In genomic region chr4:83195280-83195679, GRCh38 we compare ENCODE assay signal across 20 cellular contexts.
A peak's percentile ranks its signal among the peaks of the same experiment; 100 is the strongest.
DNase-seq lines count a peak whose midpoint lies in the region; FAIRE-seq and TF ChIP-seq lines count a peak whose summit lies in the region.
"Had no signal": no experiment of that assay in that cellular context is flagged by ENCODE, and none has a peak within 500 bp of the region (broad histone marks: within the 10 kb centered on the region; RNA-seq: fewer than 3 reads in every experiment).

No MANE protein-coding gene starts in this region.

- H3K4me3 ChIP-seq in OCI-LY3 (ENCODE audit: low read length) (no peak overlapping the region), H1 (ENCODE audit: extremely low read depth in 1 of 4, insufficient read depth in 2 of 4, low read depth in 3 of 4, low read length in 4 of 4) (no peak overlapping the region), trophoblast cell (ENCODE audit: low read depth, low read length) (no peak overlapping the region), adrenal gland (no peak overlapping the region), SJCRH30 (no peak overlapping the region)
- H3K4me3 ChIP-seq: BLaER1 treated with 17β-estradiol and CSF1 and Interleukin-3, amounts not matched to agents 10 nM and 100 nM; GM12878; HAP-1 had no signal

- H3K36me3 Mint-ChIP-seq in activated CD4-positive, alpha-beta T cell treated with anti-CD3 and anti-CD28 coated beads, Interleukin-2, amount 10 ng/mL, durations not matched to agents 7 days and 5 days (ENCODE audit: low read depth) = peaks cover 10% of the 10 kb centered on the region

- POLR2A ChIA-PET in activated CD4-positive, alpha-beta T cell treated with anti-CD3 and anti-CD28 coated beads, Interleukin-2, amount 10 ng/mL, durations not matched to agents 7 days and 5 days (lab: Charles Lee) = no interaction called here
- POLR2A ChIA-PET in H1 (lab: Charles Lee; ENCODE audit: partially characterized antibody) = no interaction called here

- H3K9me3 ChIP-seq in OCI-LY3 (ENCODE audit: insufficient read depth, low read length) = peaks cover 8% of the 10 kb centered on the region; the same call in 1 of the 2 replicates
- no peaks in the 10 kb centered on the region for H3K9me3 ChIP-seq in H1 (ENCODE audit: insufficient read depth in 2 of 2, low read depth in 1 of 2, low read length in 1 of 2)
- H3K9me3 ChIP-seq in trophoblast cell (ENCODE audit: insufficient read depth, low read depth, low read length) = peaks cover 1% of the 10 kb centered on the region
- no peaks in the 10 kb centered on the region for H3K9me3 ChIP-seq in adrenal gland (replicated peaks in 1 of 3)
- no peaks in the 10 kb centered on the region for H3K9me3 ChIP-seq in SJCRH30 (replicated peaks)
- H3K9me3 ChIP-seq: HAP-1 had no signal

- H4K91ac ChIP-seq in H1 (replicated peaks; ENCODE audit: insufficient read length, low read length) (no peak overlapping the region), trophoblast cell (ENCODE audit: low read depth, low read length) (peak overlapping the region; percentile 84)

- 88% methylated on average over 3 of the region's 3 CpGs; no CpG with 5 or more reads in 1 of the 2 experiments for WGBS in H1 (ENCODE audit: extremely low coverage in 1 of 2, insufficient coverage in 1 of 2, insufficient read length in 1 of 2, insufficient replicate concordance in 2 of 2, low coverage in 1 of 2, low lambda C conversion rate in 2 of 2, missing lambda C conversion rate in 1 of 2), 2 experiments
- WGBS in trophoblast cell (ENCODE audit: extremely low coverage, insufficient coverage, insufficient read length) = no CpG with 5 or more reads among the region's 3 CpGs
- WGBS in adrenal gland, 4 donors = 91 to 98% (median 97%) methylated on average over 3 of the region's 3 CpGs

- H3K23me2 ChIP-seq in H1 (ENCODE audit: low read depth, low read length) = no peaks in the 10 kb centered on the region

- H3K79me2 ChIP-seq in OCI-LY3 (ENCODE audit: low read length) (no peaks in the 10 kb centered on the region), H1 (ENCODE audit: control insufficient read depth in 1 of 2, insufficient read depth in 2 of 2, low read length in 2 of 2) (no peaks in the 10 kb centered on the region), trophoblast cell (ENCODE audit: control insufficient read depth, insufficient read depth, low read length, poor library complexity) (no peaks in the 10 kb centered on the region)

- peaks cover 16% of the 10 kb centered on the region for H3K4me1 Mint-ChIP-seq in activated CD4-positive, alpha-beta T cell treated with anti-CD3 and anti-CD28 coated beads, Interleukin-2, amount 10 ng/mL, durations not matched to agents 7 days and 5 days

- no peak overlapping the region for H4K12ac ChIP-seq in trophoblast cell (ENCODE audit: low read depth, low read length)

- H2BK15ac ChIP-seq in H1 (ENCODE audit: low read length) = no peak overlapping the region

- H2BK12ac ChIP-seq in H1 (ENCODE audit: low read depth, low read length) (no peak overlapping the region), trophoblast cell (ENCODE audit: low read length) (peak overlapping the region; percentile 74)

- H4K20me1 ChIP-seq in OCI-LY3 (ENCODE audit: insufficient read depth, low read length) (no peaks in the 10 kb centered on the region), H1 (replicated peaks in 1 of 2; ENCODE audit: control insufficient read depth in 1 of 2, insufficient read depth in 2 of 2, low read length in 2 of 2) (no peaks in the 10 kb centered on the region)
- H4K20me1 ChIP-seq: BLaER1 treated with 17β-estradiol and CSF1 and Interleukin-3, amounts not matched to agents 10 nM and 100 nM had no signal

- peak overlapping the region; percentile 25 for H3K27ac Mint-ChIP-seq in activated CD4-positive, alpha-beta T cell treated with anti-CD3 and anti-CD28 coated beads, Interleukin-2, amount 10 ng/mL, durations not matched to agents 7 days and 5 days
- H3K27ac Mint-ChIP-seq: CD8-positive, alpha-beta memory T cell had no signal

- H3K18ac ChIP-seq in H1 (ENCODE audit: extremely low read depth, low read length) (no peak overlapping the region), trophoblast cell (ENCODE audit: low read length) (no peak overlapping the region)

- TF ChIP-seq EP300 in H1 (IDR thresholded peaks at IDR 0.05; ENCODE audit: borderline replicate concordance in 1 of 2, low read depth in 2 of 2, low read length in 2 of 2) = no peak

- no peak for FAIRE-seq in H1 (lab: Jason Lieb, UNC)
- FAIRE-seq: GM12878, HepG2 had no signal

- H2BK120ac ChIP-seq in H1 (replicated peaks; ENCODE audit: low read depth, low read length) (no peak overlapping the region), trophoblast cell (ENCODE audit: insufficient read depth, low read length, poor library complexity) (peak overlapping the region; percentile 97)

- no peak overlapping the region for H2BK20ac ChIP-seq in H1 (ENCODE audit: low read length)

- H3K4me3 Mint-ChIP-seq in activated CD4-positive, alpha-beta T cell treated with anti-CD3 and anti-CD28 coated beads, Interleukin-2, amount 10 ng/mL, durations not matched to agents 7 days and 5 days = no peak overlapping the region
- H3K4me3 Mint-ChIP-seq: CD8-positive, alpha-beta memory T cell had no signal

- no peak overlapping the region for H3K56ac ChIP-seq in H1 (replicated peaks; ENCODE audit: insufficient read length, low read depth, low read length)

- no peak overlapping the region for H3K14ac ChIP-seq in H1 (ENCODE audit: insufficient read length)
- no peak overlapping the region for H3K14ac ChIP-seq in trophoblast cell (ENCODE audit: low read length)

- H3K4me1 ChIP-seq in OCI-LY3 (ENCODE audit: low read length) = peaks cover 67% of the 10 kb centered on the region
- peaks cover 0 to 5% (median 0%) of the 10 kb centered on the region in 4 experiments; a peak in 2 of 7 replicates for H3K4me1 ChIP-seq in H1 (replicated peaks in 1 of 4; ENCODE audit: control insufficient read depth in 3 of 4, insufficient read depth in 4 of 4, low read length in 3 of 4)
- peaks cover 5 to 7% of the 10 kb centered on the region in 2 experiments for H3K4me1 ChIP-seq in trophoblast cell (ENCODE audit: control insufficient read depth in 1 of 2, insufficient read depth in 2 of 2, low read length in 2 of 2)
- no peaks in the 10 kb centered on the region for H3K4me1 ChIP-seq in adrenal gland (replicated peaks in 1 of 2)
- H3K4me1 ChIP-seq in SJCRH30 = no peaks in the 10 kb centered on the region
- H3K4me1 ChIP-seq: HAP-1 had no signal

- no peaks in the 10 kb centered on the region for H3K27me3 ChIP-seq in OCI-LY3 (ENCODE audit: low read depth, low read length)
- H3K27me3 ChIP-seq in H1 (replicated peaks in 1 of 4; ENCODE audit: control insufficient read depth in 3 of 4, extremely low read depth in 1 of 4, insufficient read depth in 3 of 4, low read length in 3 of 4) = no peaks in the 10 kb centered on the region
- H3K27me3 ChIP-seq in trophoblast cell (ENCODE audit: insufficient read depth, low read length) = no peaks in the 10 kb centered on the region
- no peaks in the 10 kb centered on the region for H3K27me3 ChIP-seq in adrenal gland
- H3K27me3 ChIP-seq in SJCRH30 = no peaks in the 10 kb centered on the region
- H3K27me3 ChIP-seq: BLaER1 treated with 17β-estradiol and CSF1 and Interleukin-3, amounts not matched to agents 10 nM and 100 nM had no signal

- H3K36me3 ChIP-seq in OCI-LY3 (replicated peaks; ENCODE audit: low read depth, low read length) (no peaks in the 10 kb centered on the region), H1 (ENCODE audit: control insufficient read depth in 2 of 4, insufficient read depth in 4 of 4, low read length in 3 of 4) (no peaks in the 10 kb centered on the region), trophoblast cell (ENCODE audit: control insufficient read depth in 1 of 2, insufficient read depth in 2 of 2, low read length in 2 of 2) (peaks cover 0 to 3% of the 10 kb centered on the region in 2 experiments), adrenal gland (replicated peaks in 1 of 2) (no peaks in the 10 kb centered on the region), SJCRH30 (no peaks in the 10 kb centered on the region)
- H3K36me3 ChIP-seq: HAP-1 had no signal

- intact Hi-C loops in adrenal gland (cut with DNase I) = no loop called here

- H2AK5ac ChIP-seq in H1 (ENCODE audit: low read depth, low read length) = no peak overlapping the region
- no peak overlapping the region for H2AK5ac ChIP-seq in trophoblast cell (ENCODE audit: low read length)

- H3K4me2 ChIP-seq in OCI-LY3 (ENCODE audit: low read length) = peak overlapping the region; percentile 9
- H3K4me2 ChIP-seq in H1 (ENCODE audit: insufficient read depth in 1 of 2, low read depth in 2 of 2, low read length in 2 of 2) = no peak overlapping the region
- no peak overlapping the region for H3K4me2 ChIP-seq in trophoblast cell (ENCODE audit: low read length)

- H3K79me1 ChIP-seq in H1 (ENCODE audit: low read depth, low read length) (no peaks in the 10 kb centered on the region), trophoblast cell (ENCODE audit: low read length) (peaks cover 5% of the 10 kb centered on the region)

- H3K4ac ChIP-seq in H1 (replicated peaks; ENCODE audit: insufficient read length, low read depth, low read length) (no peak overlapping the region), trophoblast cell (ENCODE audit: low read depth, low read length) (no peak overlapping the region)

- CTCF ChIA-PET in activated CD4-positive, alpha-beta T cell treated with anti-CD3 and anti-CD28 coated beads, Interleukin-2, amount 10 ng/mL, durations not matched to agents 7 days and 5 days (lab: Charles Lee) = no interaction called here
- CTCF ChIA-PET in H1 (lab: Charles Lee; ENCODE audit: partially characterized antibody) = interaction anchor here (1.1 kb wide), 1 partner anchor 44 kb away, joined by 5 read pairs; no protein-coding TSS in a partner anchor

- no peak for TF ChIP-seq CTCF in OCI-LY3 (IDR thresholded peaks at IDR 0.05; ENCODE audit: low read depth, low read length)
- no peak for TF ChIP-seq CTCF in H1 (IDR thresholded peaks at IDR 0.05; ENCODE audit: control extremely low read depth in 1 of 3, insufficient read depth in 1 of 3, low read depth in 1 of 3, low read length in 3 of 3)
- no peak for TF ChIP-seq CTCF in adrenal gland (IDR thresholded peaks at IDR 0.05)

- H3K9me3 Mint-ChIP-seq in activated CD4-positive, alpha-beta T cell treated with anti-CD3 and anti-CD28 coated beads, Interleukin-2, amount 10 ng/mL, durations not matched to agents 7 days and 5 days = peaks cover 19% of the 10 kb centered on the region
- H3K9me3 Mint-ChIP-seq: CD8-positive, alpha-beta memory T cell had no signal

- no peaks in the 10 kb centered on the region for H3K27me3 Mint-ChIP-seq in activated CD4-positive, alpha-beta T cell treated with anti-CD3 and anti-CD28 coated beads, Interleukin-2, amount 10 ng/mL, durations not matched to agents 7 days and 5 days

- H3K9ac ChIP-seq in OCI-LY3 (ENCODE audit: low read length) (peak overlapping the region; percentile 0; the same call in 1 of the 2 replicates), H1 (replicated peaks in 1 of 4; ENCODE audit: extremely low read depth in 1 of 4, low read depth in 3 of 4, low read length in 3 of 4) (no peak overlapping the region), trophoblast cell (ENCODE audit: low read length) (no peak overlapping the region)

- H4K5ac ChIP-seq in H1 (ENCODE audit: insufficient read length, low read depth, low read length) = no peak overlapping the region

- H3K27ac ChIP-seq in OCI-LY3 (ENCODE audit: low read length) (peak overlapping the region; percentile 86), H1 (ENCODE audit: low read depth, low read length) (no peak overlapping the region), trophoblast cell (ENCODE audit: low read depth, low read length) (no peak overlapping the region), adrenal gland (no peak overlapping the region), SJCRH30 (no peak overlapping the region)

- TF ChIP-seq POLR2A in H1 (IDR thresholded peaks at IDR 0.05; ENCODE audit: control extremely low read depth in 1 of 2, low read depth in 2 of 2, low read length in 2 of 2) (no peak), adrenal gland (IDR thresholded peaks at IDR 0.05) (no peak)

- H2BK5ac ChIP-seq in H1 (ENCODE audit: low read depth, low read length) (no peak overlapping the region), trophoblast cell (ENCODE audit: low read depth, low read length, poor library complexity) (peak overlapping the region; percentile 47)

- no peak for DNase-seq in activated CD4-positive, alpha-beta T cell treated with anti-CD3 and anti-CD28 coated beads, Interleukin-2, amount 10 ng/mL, durations not matched to agents 7 days and 5 days
- no peak for DNase-seq in activated CD4-positive, alpha-beta T cell treated with anti-CD3 and anti-CD28 coated beads, Interleukin-2, amount 50 U/mL, for 4 hours
- DNase-seq in H1 (ENCODE audit: low read depth in 1 of 2, low spot score in 2 of 2) = no peak
- no peak for DNase-seq in trophoblast cell
- no peak for DNase-seq in NCI-H2171 treated with DMSO at 0.1 percent for 48 hours (lab: John Stamatoyannopoulos, UW)
- no peak for DNase-seq in adrenal gland
- DNase-seq in SJCRH30 = no peak
- DNase-seq: 8988T; CD4-positive, CD25-positive, alpha-beta regulatory T cell; CD8-positive, alpha-beta memory T cell; COR-L47; DMS 273 treated with DMSO at 0.1 percent for 48 hours; DMS53; DND-41; EL had no signal

- no peak overlapping the region for H3K23ac ChIP-seq in H1 (ENCODE audit: insufficient read length)
- no peak overlapping the region for H3K23ac ChIP-seq in trophoblast cell (ENCODE audit: low read length)

- TF ChIP-seq RAD21 in H1 (IDR thresholded peaks at IDR 0.05 in 1 of 2, conservative IDR thresholded peaks at IDR 0.05 in 1 of 2; ENCODE audit: low read depth in 2 of 2, low read length in 2 of 2) = no peak

- peak overlapping the region; percentile 18; the same call in 1 of the 2 replicates for H2AFZ ChIP-seq in OCI-LY3 (ENCODE audit: low read depth, low read length)
- H2AFZ ChIP-seq in H1 (ENCODE audit: low read length) = no peak overlapping the region
- H2AFZ ChIP-seq in trophoblast cell (ENCODE audit: insufficient read depth, low read length, poor library complexity) = no peak overlapping the region

- H4K8ac ChIP-seq in H1 (ENCODE audit: extremely low read depth, insufficient read depth, low read length) (peak overlapping the region; percentile 1; the same call in 1 of the 2 replicates), trophoblast cell (ENCODE audit: low read depth, low read length) (peak overlapping the region; percentile 23)
